ENCODE assay signal across 28 cellular contexts in the genomic region with DNA sequence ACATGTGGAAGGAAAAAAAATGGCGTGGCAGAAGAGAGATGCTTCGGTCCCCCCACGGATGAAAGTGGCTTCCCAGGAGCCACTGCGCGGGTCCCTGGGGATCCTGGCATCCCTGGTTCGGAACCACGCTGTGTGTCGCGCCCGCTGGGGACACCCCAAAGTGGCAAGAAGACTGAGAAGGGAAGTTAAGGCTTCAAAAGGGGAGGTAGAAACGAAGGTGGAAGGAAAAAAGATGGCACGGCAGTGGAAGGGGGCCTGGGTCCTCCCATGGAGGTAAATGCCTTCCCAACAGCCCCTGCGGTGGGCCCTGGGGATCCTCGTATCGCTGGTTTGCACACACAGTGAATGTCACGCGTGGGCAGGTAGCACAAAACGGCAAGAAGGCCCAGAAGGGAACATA.
"Had no signal": no experiment of that assay in that cellular context is flagged by ENCODE, and none has a peak within 500 bp of the region (broad histone marks: within the 10 kb centered on the region; RNA-seq: fewer than 3 reads in every experiment).

No MANE protein-coding gene starts in this region.

- H3K27me3 ChIP-seq: brain microvascular endothelial cell, colonic mucosa, esophagus squamous epithelium had no signal

- H3K4me1 ChIP-seq: colonic mucosa, esophagus squamous epithelium, gastroesophageal sphincter had no signal

- ATAC-seq: activated CD4-positive, alpha-beta T cell treated with anti-CD3 and anti-CD28 coated beads for 36 hours; activated CD8-positive, alpha-beta memory T cell treated with anti-CD3 and anti-CD28 coated beads, Interleukin-2, amount 10 ng/mL, durations not matched to agents 7 days and 5 days; activated CD8-positive, alpha-beta T cell treated with anti-CD3 and anti-CD28 coated beads, Interleukin-2, amount 10 ng/mL, durations not matched to agents 7 days and 5 days; activated naive CD4-positive, alpha-beta T cell treated with anti-CD3 and anti-CD28 coated beads, Interleukin-2, amount 50 U/mL, for 72 hours; gastroesophageal sphincter had no signal

- H3K9me3 ChIP-seq: colonic mucosa had no signal

- H3K4me3 ChIP-seq: colonic mucosa, esophagus squamous epithelium, gastroesophageal sphincter had no signal

- H3K36me3 ChIP-seq: brain microvascular endothelial cell, colonic mucosa, esophagus squamous epithelium, gastroesophageal sphincter had no signal

- H3K27ac ChIP-seq: brain microvascular endothelial cell, colonic mucosa, epithelial cell of prostate, esophagus squamous epithelium, gastroesophageal sphincter had no signal

- FAIRE-seq: astrocyte, bronchial epithelial cell, endometrium, endothelial cell of umbilical vein had no signal

- DNase-seq: activated CD4-positive, alpha-beta memory T cell treated with anti-CD3 and anti-CD28 coated beads for 36 hours; activated CD4-positive, alpha-beta T cell treated with anti-CD3 and anti-CD28 coated beads for 36 hours; activated CD4-positive, alpha-beta T cell treated with anti-CD3 and anti-CD28 coated beads, Interleukin-2, amount 10 ng/mL, durations not matched to agents 24 days and 14 days; activated CD4-positive, CD25-positive, alpha-beta regulatory T cell; activated CD4-positive, CD25-positive, alpha-beta regulatory T cell treated with anti-CD3 and anti-CD28 coated beads, Interleukin-2, amount 50 U/mL, for 72 hours; activated CD8-positive, alpha-beta memory T cell treated with anti-CD3 and anti-CD28 coated beads, Interleukin-2, amount 10 ng/mL, durations not matched to agents 7 days and 5 days; activated CD8-positive, alpha-beta memory T cell treated with anti-CD3 and anti-CD28 coated beads, Interleukin-2, amount 50 U/mL, for 4 hours; activated CD8-positive, alpha-beta T cell treated with anti-CD3 and anti-CD28 coated beads, Interleukin-2, amount 10 ng/mL, durations not matched to agents 7 days and 5 days; activated gamma-delta T cell; activated naive CD4-positive, alpha-beta T cell; activated naive CD4-positive, alpha-beta T cell treated with anti-CD3 and anti-CD28 coated beads, Interleukin-2, amount 10 ng/mL, durations not matched to agents 7 days and 5 days; activated naive CD8-positive, alpha-beta T cell treated with anti-CD3 and anti-CD28 coated beads, Interleukin-2, amount 10 ng/mL, durations not matched to agents 7 days and 5 days; activated T-cell treated with anti-CD3 and anti-CD28 coated beads, Interleukin-2, amount 50 U/mL, for 1 hour; activated T-cell treated with anti-CD3 and anti-CD28 coated beads, Interleukin-2, amount 50 U/mL, for 48 hours; brain microvascular endothelial cell; caudate nucleus; colonic mucosa; effector CD8-positive, alpha-beta T cell; esophagus squamous epithelium; foreskin melanocyte; T-helper 2 cell had no signal
